2 cellular contexts compared by ENCODE assay signal in the genomic region with DNA sequence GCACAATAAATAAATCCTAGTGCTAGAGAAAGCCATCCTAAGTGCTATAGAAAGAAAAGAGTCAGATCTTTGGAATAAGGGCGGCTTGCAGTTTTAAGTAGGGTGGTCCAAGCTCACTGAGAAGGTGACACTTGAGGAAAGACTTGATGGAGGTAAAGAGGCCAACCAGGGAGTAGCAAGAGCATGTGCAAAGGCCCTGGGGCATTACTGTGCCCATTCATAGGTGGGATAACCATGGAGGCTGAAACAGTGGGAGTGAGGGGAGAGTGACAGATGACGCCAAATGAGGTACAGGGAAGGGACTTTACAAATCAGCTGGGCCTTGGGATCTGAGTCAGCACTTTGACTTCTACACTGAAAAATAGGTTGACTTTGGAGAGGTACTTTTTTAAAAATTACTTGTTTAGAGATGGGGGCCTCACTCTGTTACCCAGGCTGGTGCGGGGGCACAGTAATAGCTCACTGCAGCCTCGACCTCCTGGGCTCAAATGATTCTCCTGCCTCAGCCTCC.
TF ChIP-seq lines count a peak whose summit lies in the region.

No MANE protein-coding gene starts in this region.

TF ChIP-seq in A549, 52 proteins besides CTCF, POLR2A, EP300 and RAD21 (continued from another document):
- TF ChIP-seq, protein P1, sequence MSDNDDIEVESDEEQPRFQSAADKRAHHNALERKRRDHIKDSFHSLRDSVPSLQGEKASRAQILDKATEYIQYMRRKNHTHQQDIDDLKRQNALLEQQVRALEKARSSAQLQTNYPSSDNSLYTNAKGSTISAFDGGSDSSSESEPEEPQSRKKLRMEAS (IDR thresholded peaks at IDR 0.05), result no peak
- TF ChIP-seq CHD2 (IDR thresholded peaks at IDR 0.05; ENCODE audit: low read length, partially characterized antibody) (no peak), CBX2 (IDR thresholded peaks at IDR 0.05; ENCODE audit: borderline replicate concordance, low read depth) (no peak), MAFK (IDR thresholded peaks at IDR 0.05; ENCODE audit: partially characterized antibody) (peak; percentile 78)

TF ChIP-seq in K562, 482 proteins besides CTCF, POLR2A, EP300 and RAD21 (continued from another document):
- TF ChIP-seq, protein P2, sequence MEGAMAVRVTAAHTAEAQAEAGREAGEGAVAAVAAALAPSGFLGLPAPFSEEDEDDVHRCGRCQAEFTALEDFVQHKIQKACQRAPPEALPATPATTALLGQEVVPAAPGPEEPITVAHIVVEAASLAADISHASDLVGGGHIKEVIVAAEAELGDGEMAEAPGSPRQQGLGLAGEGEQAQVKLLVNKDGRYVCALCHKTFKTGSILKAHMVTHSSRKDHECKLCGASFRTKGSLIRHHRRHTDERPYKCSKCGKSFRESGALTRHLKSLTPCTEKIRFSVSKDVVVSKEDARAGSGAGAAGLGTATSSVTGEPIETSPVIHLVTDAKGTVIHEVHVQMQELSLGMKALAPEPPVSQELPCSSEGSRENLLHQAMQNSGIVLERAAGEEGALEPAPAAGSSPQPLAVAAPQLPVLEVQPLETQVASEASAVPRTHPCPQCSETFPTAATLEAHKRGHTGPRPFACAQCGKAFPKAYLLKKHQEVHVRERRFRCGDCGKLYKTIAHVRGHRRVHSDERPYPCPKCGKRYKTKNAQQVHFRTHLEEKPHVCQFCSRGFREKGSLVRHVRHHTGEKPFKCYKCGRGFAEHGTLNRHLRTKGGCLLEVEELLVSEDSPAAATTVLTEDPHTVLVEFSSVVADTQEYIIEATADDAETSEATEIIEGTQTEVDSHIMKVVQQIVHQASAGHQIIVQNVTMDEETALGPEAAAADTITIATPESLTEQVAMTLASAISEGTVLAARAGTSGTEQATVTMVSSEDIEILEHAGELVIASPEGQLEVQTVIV (CRISPR knock-in tag; IDR thresholded peaks at IDR 0.05; ENCODE audit: borderline replicate concordance), result no peak
- TF ChIP-seq ZNF316 (IDR thresholded peaks at IDR 0.05) (peak; percentile 81), ZFP30 (CRISPR knock-in tag; IDR thresholded peaks at IDR 0.05; ENCODE audit: borderline replicate concordance) (no peak), C11orf30 (IDR thresholded peaks at IDR 0.05; ENCODE audit: low read depth) (peak; percentile 66), TAL1 (IDR thresholded peaks at IDR 0.05) (no peak), MAFK (IDR thresholded peaks at IDR 0.05; ENCODE audit: low read length) (peak; percentile 31; the same call in 1 of the 2 replicates), RBM25 (IDR thresholded peaks at IDR 0.05; ENCODE audit: low read depth, low read length, severe bottlenecking) (peak; percentile 76), EGR1 (conservative IDR thresholded peaks at IDR 0.05) (no peak), KLF16 (IDR thresholded peaks at IDR 0.05) (no peak), ZSCAN32 (CRISPR knock-in tag; IDR thresholded peaks at IDR 0.05) (no peak), CAMTA2 (CRISPR knock-in tag; conservative IDR thresholded peaks at IDR 0.05) (no peak), BCL6 (CRISPR knock-in tag; IDR thresholded peaks at IDR 0.05) (no peak), ZNF79 (CRISPR knock-in tag; IDR thresholded peaks at IDR 0.05; ENCODE audit: low read depth) (no peak), MED1 (CRISPR knock-in tag; IDR thresholded peaks at IDR 0.05; ENCODE audit: borderline replicate concordance) (no peak), SMAD4 (CRISPR knock-in tag; conservative IDR thresholded peaks at IDR 0.05) (no peak), LEF1 (IDR thresholded peaks at IDR 0.05) (no peak)
- TF ChIP-seq, protein P3, sequence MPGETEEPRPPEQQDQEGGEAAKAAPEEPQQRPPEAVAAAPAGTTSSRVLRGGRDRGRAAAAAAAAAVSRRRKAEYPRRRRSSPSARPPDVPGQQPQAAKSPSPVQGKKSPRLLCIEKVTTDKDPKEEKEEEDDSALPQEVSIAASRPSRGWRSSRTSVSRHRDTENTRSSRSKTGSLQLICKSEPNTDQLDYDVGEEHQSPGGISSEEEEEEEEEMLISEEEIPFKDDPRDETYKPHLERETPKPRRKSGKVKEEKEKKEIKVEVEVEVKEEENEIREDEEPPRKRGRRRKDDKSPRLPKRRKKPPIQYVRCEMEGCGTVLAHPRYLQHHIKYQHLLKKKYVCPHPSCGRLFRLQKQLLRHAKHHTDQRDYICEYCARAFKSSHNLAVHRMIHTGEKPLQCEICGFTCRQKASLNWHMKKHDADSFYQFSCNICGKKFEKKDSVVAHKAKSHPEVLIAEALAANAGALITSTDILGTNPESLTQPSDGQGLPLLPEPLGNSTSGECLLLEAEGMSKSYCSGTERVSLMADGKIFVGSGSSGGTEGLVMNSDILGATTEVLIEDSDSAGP (CRISPR knock-in tag; IDR thresholded peaks at IDR 0.05), result no peak
- TF ChIP-seq, protein P4, sequence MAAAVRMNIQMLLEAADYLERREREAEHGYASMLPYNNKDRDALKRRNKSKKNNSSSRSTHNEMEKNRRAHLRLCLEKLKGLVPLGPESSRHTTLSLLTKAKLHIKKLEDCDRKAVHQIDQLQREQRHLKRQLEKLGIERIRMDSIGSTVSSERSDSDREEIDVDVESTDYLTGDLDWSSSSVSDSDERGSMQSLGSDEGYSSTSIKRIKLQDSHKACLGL (CRISPR knock-in tag; IDR thresholded peaks at IDR 0.05; ENCODE audit: borderline replicate concordance, poor library complexity, severe bottlenecking), result no peak
- TF ChIP-seq, protein P5, sequence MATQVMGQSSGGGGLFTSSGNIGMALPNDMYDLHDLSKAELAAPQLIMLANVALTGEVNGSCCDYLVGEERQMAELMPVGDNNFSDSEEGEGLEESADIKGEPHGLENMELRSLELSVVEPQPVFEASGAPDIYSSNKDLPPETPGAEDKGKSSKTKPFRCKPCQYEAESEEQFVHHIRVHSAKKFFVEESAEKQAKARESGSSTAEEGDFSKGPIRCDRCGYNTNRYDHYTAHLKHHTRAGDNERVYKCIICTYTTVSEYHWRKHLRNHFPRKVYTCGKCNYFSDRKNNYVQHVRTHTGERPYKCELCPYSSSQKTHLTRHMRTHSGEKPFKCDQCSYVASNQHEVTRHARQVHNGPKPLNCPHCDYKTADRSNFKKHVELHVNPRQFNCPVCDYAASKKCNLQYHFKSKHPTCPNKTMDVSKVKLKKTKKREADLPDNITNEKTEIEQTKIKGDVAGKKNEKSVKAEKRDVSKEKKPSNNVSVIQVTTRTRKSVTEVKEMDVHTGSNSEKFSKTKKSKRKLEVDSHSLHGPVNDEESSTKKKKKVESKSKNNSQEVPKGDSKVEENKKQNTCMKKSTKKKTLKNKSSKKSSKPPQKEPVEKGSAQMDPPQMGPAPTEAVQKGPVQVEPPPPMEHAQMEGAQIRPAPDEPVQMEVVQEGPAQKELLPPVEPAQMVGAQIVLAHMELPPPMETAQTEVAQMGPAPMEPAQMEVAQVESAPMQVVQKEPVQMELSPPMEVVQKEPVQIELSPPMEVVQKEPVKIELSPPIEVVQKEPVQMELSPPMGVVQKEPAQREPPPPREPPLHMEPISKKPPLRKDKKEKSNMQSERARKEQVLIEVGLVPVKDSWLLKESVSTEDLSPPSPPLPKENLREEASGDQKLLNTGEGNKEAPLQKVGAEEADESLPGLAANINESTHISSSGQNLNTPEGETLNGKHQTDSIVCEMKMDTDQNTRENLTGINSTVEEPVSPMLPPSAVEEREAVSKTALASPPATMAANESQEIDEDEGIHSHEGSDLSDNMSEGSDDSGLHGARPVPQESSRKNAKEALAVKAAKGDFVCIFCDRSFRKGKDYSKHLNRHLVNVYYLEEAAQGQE (CRISPR knock-in tag; IDR thresholded peaks at IDR 0.05; ENCODE audit: low read depth), result no peak
- TF ChIP-seq, protein P6, sequence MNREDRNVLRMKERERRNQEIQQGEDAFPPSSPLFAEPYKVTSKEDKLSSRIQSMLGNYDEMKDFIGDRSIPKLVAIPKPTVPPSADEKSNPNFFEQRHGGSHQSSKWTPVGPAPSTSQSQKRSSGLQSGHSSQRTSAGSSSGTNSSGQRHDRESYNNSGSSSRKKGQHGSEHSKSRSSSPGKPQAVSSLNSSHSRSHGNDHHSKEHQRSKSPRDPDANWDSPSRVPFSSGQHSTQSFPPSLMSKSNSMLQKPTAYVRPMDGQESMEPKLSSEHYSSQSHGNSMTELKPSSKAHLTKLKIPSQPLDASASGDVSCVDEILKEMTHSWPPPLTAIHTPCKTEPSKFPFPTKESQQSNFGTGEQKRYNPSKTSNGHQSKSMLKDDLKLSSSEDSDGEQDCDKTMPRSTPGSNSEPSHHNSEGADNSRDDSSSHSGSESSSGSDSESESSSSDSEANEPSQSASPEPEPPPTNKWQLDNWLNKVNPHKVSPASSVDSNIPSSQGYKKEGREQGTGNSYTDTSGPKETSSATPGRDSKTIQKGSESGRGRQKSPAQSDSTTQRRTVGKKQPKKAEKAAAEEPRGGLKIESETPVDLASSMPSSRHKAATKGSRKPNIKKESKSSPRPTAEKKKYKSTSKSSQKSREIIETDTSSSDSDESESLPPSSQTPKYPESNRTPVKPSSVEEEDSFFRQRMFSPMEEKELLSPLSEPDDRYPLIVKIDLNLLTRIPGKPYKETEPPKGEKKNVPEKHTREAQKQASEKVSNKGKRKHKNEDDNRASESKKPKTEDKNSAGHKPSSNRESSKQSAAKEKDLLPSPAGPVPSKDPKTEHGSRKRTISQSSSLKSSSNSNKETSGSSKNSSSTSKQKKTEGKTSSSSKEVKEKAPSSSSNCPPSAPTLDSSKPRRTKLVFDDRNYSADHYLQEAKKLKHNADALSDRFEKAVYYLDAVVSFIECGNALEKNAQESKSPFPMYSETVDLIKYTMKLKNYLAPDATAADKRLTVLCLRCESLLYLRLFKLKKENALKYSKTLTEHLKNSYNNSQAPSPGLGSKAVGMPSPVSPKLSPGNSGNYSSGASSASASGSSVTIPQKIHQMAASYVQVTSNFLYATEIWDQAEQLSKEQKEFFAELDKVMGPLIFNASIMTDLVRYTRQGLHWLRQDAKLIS (CRISPR knock-in tag; IDR thresholded peaks at IDR 0.05), result no peak
- TF ChIP-seq, protein P7, sequence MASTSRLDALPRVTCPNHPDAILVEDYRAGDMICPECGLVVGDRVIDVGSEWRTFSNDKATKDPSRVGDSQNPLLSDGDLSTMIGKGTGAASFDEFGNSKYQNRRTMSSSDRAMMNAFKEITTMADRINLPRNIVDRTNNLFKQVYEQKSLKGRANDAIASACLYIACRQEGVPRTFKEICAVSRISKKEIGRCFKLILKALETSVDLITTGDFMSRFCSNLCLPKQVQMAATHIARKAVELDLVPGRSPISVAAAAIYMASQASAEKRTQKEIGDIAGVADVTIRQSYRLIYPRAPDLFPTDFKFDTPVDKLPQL (IDR thresholded peaks at IDR 0.05; ENCODE audit: extremely low read depth, insufficient read length), result no peak
- TF ChIP-seq, protein P8, sequence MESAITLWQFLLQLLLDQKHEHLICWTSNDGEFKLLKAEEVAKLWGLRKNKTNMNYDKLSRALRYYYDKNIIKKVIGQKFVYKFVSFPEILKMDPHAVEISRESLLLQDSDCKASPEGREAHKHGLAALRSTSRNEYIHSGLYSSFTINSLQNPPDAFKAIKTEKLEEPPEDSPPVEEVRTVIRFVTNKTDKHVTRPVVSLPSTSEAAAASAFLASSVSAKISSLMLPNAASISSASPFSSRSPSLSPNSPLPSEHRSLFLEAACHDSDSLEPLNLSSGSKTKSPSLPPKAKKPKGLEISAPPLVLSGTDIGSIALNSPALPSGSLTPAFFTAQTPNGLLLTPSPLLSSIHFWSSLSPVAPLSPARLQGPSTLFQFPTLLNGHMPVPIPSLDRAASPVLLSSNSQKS (CRISPR knock-in tag; IDR thresholded peaks at IDR 0.05), result no peak
TF ChIP-seq in K562: peak in this region for 5.
